In genomic region chr11:129066229-129066628, GRCh38 we compare ENCODE assay signal across 8 cellular contexts.
"Had no signal": no experiment of that assay in that cellular context is flagged by ENCODE, and none has a peak within 500 bp of the region (broad histone marks: within the 10 kb centered on the region; RNA-seq: fewer than 3 reads in every experiment).

No MANE protein-coding gene starts in this region.

- FAIRE-seq: G401.6, GM12878, GM12891, GM12892, GM18507, GM19239 had no signal

- DNase-seq: GDM1, GF-D8 had no signal

- H3K4me3 ChIP-seq: GM12878 had no signal
